8 cellular contexts compared by ENCODE assay signal in the genomic region with DNA sequence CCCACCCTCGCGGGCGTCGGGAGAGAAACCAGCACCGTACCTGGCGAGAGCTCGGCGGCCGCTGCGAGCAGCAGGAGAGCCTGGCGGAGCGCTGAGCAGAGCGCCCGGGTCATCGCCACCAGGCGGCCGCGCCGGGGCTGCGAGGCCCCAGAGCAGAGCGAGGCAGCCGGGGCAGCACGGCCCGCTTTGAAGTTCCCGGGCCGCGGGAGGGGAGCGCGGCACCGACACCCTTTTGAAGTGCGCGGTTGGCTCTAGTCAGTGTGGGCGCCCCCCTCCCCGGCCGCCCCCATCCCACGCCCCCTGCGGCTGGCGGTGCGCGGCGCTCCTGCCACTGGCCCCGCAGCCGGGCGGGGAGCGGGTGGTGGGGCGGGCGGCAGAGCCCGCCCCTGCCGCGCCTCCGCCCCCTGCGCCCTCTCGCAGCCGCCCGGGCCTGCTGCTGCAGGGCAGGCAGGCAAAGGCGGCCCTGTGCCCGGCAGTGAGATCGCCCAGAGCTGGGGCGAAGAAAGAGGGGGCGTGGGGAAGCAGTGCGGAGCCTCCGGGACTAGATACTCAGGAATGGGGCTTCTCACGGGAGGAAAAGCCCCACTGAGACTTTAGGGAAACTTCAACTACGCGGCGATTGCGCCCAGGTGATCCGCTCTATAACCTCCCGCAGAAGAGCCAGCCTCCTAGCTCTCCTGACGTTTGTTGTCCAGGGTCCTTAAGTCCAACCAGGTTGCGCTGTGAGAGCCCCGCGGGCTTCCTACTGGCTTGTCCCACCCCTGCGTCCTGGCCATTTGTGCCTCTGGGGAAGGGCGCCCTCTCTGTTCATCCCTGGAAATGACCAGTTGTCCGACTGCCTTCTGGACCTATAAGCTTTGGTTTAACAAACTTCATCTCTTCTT. TPM values are rescaled to one million over a fixed set of nuclear protein-coding genes. Genes with fewer than 3 reads are reported as not detected.
A peak's percentile ranks its signal among the peaks of the same experiment; 100 is the strongest.
DNase-seq lines count a peak whose midpoint lies in the region; ATAC-seq and TF ChIP-seq lines count a peak whose summit lies in the region.

A gene (minus strand): TSS at position 333 of the 884 bp plus-strand sequence. CDS start 220 bp downstream, at position 113.

- peak within 1 kb of the TSS; percentile 43 to 46 for H3K4me3 ChIP-seq in left lung

- peak within 1 kb of the TSS; percentile 80 for H3K27ac Mint-ChIP-seq in activated CD4-positive, alpha-beta T cell treated with anti-CD3 and anti-CD28 coated beads, Interleukin-2, amount 10 ng/mL, durations not matched to agents 7 days and 5 days
- peak within 1 kb of the TSS; percentile 23 for H3K27ac Mint-ChIP-seq in dendritic cell treated with granulocyte-macrophage colony-stimulating factor and Interleukin-4, amounts not matched to agents 40 ng/mL and 50 ng/mL, for 4 days

- H3K4me3 Mint-ChIP-seq in activated CD4-positive, alpha-beta T cell treated with anti-CD3 and anti-CD28 coated beads, Interleukin-2, amount 10 ng/mL, durations not matched to agents 7 days and 5 days = peak within 1 kb of the TSS; percentile 88
- H3K4me3 Mint-ChIP-seq in dendritic cell treated with granulocyte-macrophage colony-stimulating factor and Interleukin-4, amounts not matched to agents 40 ng/mL and 50 ng/mL, for 4 days = peak within 1 kb of the TSS; percentile 78

- H3K27me3 ChIP-seq in left lung = peaks cover 8 to 28% of the 10 kb centered on the region in 2 donors

- intact Hi-C loops in dendritic cell treated with granulocyte-macrophage colony-stimulating factor and Interleukin-4, amounts not matched to agents 40 ng/mL and 50 ng/mL, for 4 days (cut with micrococcal nuclease) = no loop called here
- intact Hi-C loops in left lung (cut with DNase I) = no loop called here

- H3K36me3 Mint-ChIP-seq in activated CD4-positive, alpha-beta T cell treated with anti-CD3 and anti-CD28 coated beads, Interleukin-2, amount 10 ng/mL, durations not matched to agents 7 days and 5 days (ENCODE audit: low read depth) = peaks cover 5% of the 10 kb centered on the region
- no peaks in the 10 kb centered on the region for H3K36me3 Mint-ChIP-seq in dendritic cell treated with granulocyte-macrophage colony-stimulating factor and Interleukin-4, amounts not matched to agents 40 ng/mL and 50 ng/mL, for 4 days (ENCODE audit: low read depth)

- peaks cover 7% of the 10 kb centered on the region for H3K27me3 Mint-ChIP-seq in activated CD4-positive, alpha-beta T cell treated with anti-CD3 and anti-CD28 coated beads, Interleukin-2, amount 10 ng/mL, durations not matched to agents 7 days and 5 days
- H3K27me3 Mint-ChIP-seq in dendritic cell treated with granulocyte-macrophage colony-stimulating factor and Interleukin-4, amounts not matched to agents 40 ng/mL and 50 ng/mL, for 4 days = peaks cover 29% of the 10 kb centered on the region

- H3K9me3 Mint-ChIP-seq in activated CD4-positive, alpha-beta T cell treated with anti-CD3 and anti-CD28 coated beads, Interleukin-2, amount 10 ng/mL, durations not matched to agents 7 days and 5 days = peaks cover 6% of the 10 kb centered on the region
- H3K9me3 Mint-ChIP-seq in dendritic cell treated with granulocyte-macrophage colony-stimulating factor and Interleukin-4, amounts not matched to agents 40 ng/mL and 50 ng/mL, for 4 days = no peaks in the 10 kb centered on the region

- no peaks in the 10 kb centered on the region for H3K36me3 ChIP-seq in left lung

- H3K4me1 ChIP-seq in left lung = peaks cover 0 to 15% of the 10 kb centered on the region in 2 donors

- peaks cover 36% of the 10 kb centered on the region for H3K4me1 Mint-ChIP-seq in activated CD4-positive, alpha-beta T cell treated with anti-CD3 and anti-CD28 coated beads, Interleukin-2, amount 10 ng/mL, durations not matched to agents 7 days and 5 days
- H3K4me1 Mint-ChIP-seq in dendritic cell treated with granulocyte-macrophage colony-stimulating factor and Interleukin-4, amounts not matched to agents 40 ng/mL and 50 ng/mL, for 4 days (ENCODE audit: low read depth) = peaks cover 12% of the 10 kb centered on the region

- peak within 1 kb of the TSS in 1 of 2 donors; percentile 55 for H3K27ac ChIP-seq in left lung

- ATAC-seq in GM18508 (IDR thresholded peaks at IDR 0.05; ENCODE audit: insufficient read depth, unreplicated experiment) = peak; percentile 53
- peak; percentile 77 for ATAC-seq in HG03039 (IDR thresholded peaks at IDR 0.05; ENCODE audit: unreplicated experiment)
- peak; percentile 94 for ATAC-seq in left lung

- POLR2A ChIA-PET in activated CD4-positive, alpha-beta T cell treated with anti-CD3 and anti-CD28 coated beads, Interleukin-2, amount 10 ng/mL, durations not matched to agents 7 days and 5 days (lab: Charles Lee) = interaction anchor here (0.9 kb wide), 1 partner anchor 152 kb away, joined by 3 read pairs; no protein-coding TSS in a partner anchor

- DNase-seq in A172 (ENCODE audit: low spot score) = peak; percentile 40
- peak; percentile 78 for DNase-seq in NCI-H2171 (lab: John Stamatoyannopoulos, UW)
- DNase-seq in activated CD4-positive, alpha-beta T cell treated with anti-CD3 and anti-CD28 coated beads, Interleukin-2, amount 10 ng/mL, durations not matched to agents 7 days and 5 days = peak; percentile 68
- peak; percentile 65 to 89 for DNase-seq in left lung
- peak; percentile 60 to 67 for DNase-seq in stimulated activated CD4-positive, alpha-beta T cell treated with anti-CD3 and anti-CD28 coated beads, Interleukin-2, amount 100 ng/mL, for 24 hours

- no peaks in the 10 kb centered on the region for H3K9me3 ChIP-seq in left lung

- CTCF ChIA-PET in activated CD4-positive, alpha-beta T cell treated with anti-CD3 and anti-CD28 coated beads, Interleukin-2, amount 10 ng/mL, durations not matched to agents 7 days and 5 days (lab: Charles Lee) = interaction anchor here (0.6 to 3.2 kb wide), 23 partner anchors 9 to 382 kb away, joined by 3 to 14 read pairs (median 4); no protein-coding TSS in a partner anchor

- TF ChIP-seq CTCF in left lung (IDR thresholded peaks at IDR 0.05) = peak; percentile 33 to 35

RNA-seq across cellular contexts. Expression of the gene that starts here (rescaled TPM):
- total RNA-seq in A172 (2014; rRNA removed; shearing (Covaris generic)) = not detected in 2 replicates
- 1 to 10 TPM; 2.2 to 2.5 TPM for total RNA-seq in activated CD4-positive, alpha-beta T cell treated with anti-CD3 and anti-CD28 coated beads, Interleukin-2, amount 10 ng/mL, durations not matched to agents 7 days and 5 days
- total RNA-seq in left lung = 1 to 10 TPM; 1.3 to 1.6 TPM

Comparison
In these comparisons a context has a peak if more than half of its experiments do, and no peak if none do; other contexts are left out.
1. Peak in DNase-seq in A172; RNA of the gene not detected or under 1 TPM.